ENCODE assay signal across 18 cellular contexts in genomic region chr16:48501516-48502377, GRCh38.
A peak's percentile ranks its signal among the peaks of the same experiment; 100 is the strongest.
DNase-seq lines count a peak whose midpoint lies in the region; FAIRE-seq and TF ChIP-seq lines count a peak whose summit lies in the region.
"Had no signal": no experiment of that assay in that cellular context is flagged by ENCODE, and none has a peak within 500 bp of the region (broad histone marks: within the 10 kb centered on the region; RNA-seq: fewer than 3 reads in every experiment).

No MANE protein-coding gene starts in this region.

- H2AFZ ChIP-seq in H1 (ENCODE audit: low read length) (peak overlapping the region; percentile 47; the same call in 1 of the 2 replicates), neural progenitor cell (replicated peaks) (no peak overlapping the region)

- no peak overlapping the region for H3K14ac ChIP-seq in H1 (ENCODE audit: insufficient read length)

- no peaks in the 10 kb centered on the region for H3K9me3 Mint-ChIP-seq in neural progenitor cell
- H3K9me3 Mint-ChIP-seq: activated naive CD4-positive, alpha-beta T cell treated with anti-CD3 and anti-CD28 coated beads for 36 hours had no signal

- no peaks in the 10 kb centered on the region for H3K4me1 Mint-ChIP-seq in neural progenitor cell

- no peak overlapping the region for H2BK20ac ChIP-seq in H1 (ENCODE audit: low read length)

- no peak overlapping the region for H2AK5ac ChIP-seq in H1 (ENCODE audit: low read depth, low read length)

- FAIRE-seq in H1 (lab: Jason Lieb, UNC), result no peak

- POLR2A ChIA-PET in H1 (lab: Charles Lee; ENCODE audit: partially characterized antibody), result interaction anchor here (0.7 to 1.5 kb wide), 2 partner anchors 116 to 145 kb away, joined by 3 to 5 read pairs; partner anchors contain the start of gene SIAH1

- no peak for TF ChIP-seq EP300 in H1 (IDR thresholded peaks at IDR 0.05; ENCODE audit: borderline replicate concordance in 1 of 2, low read depth in 2 of 2, low read length in 2 of 2)

- no peaks in the 10 kb centered on the region for H3F3A ChIP-seq in neural progenitor cell (ENCODE audit: low read depth)

- no peak for TF ChIP-seq POLR2A in H1 (IDR thresholded peaks at IDR 0.05; ENCODE audit: control extremely low read depth in 1 of 2, low read depth in 2 of 2, low read length in 2 of 2)
- no peak for TF ChIP-seq POLR2A in erythroblast (IDR thresholded peaks at IDR 0.05; ENCODE audit: low read length)

- no peaks in the 10 kb centered on the region for H4K20me1 ChIP-seq in H1 (replicated peaks in 1 of 2; ENCODE audit: control insufficient read depth in 1 of 2, insufficient read depth in 2 of 2, low read length in 2 of 2)
- H4K20me1 ChIP-seq in neural progenitor cell (ENCODE audit: low read depth), result no peaks in the 10 kb centered on the region

- DNase-seq in DMS 273 (lab: John Stamatoyannopoulos, UW; ENCODE audit: unreplicated experiment) (peak; percentile 35), DMS 273 treated with DMSO at 0.1 percent for 48 hours (lab: John Stamatoyannopoulos, UW) (no peak), H1 (ENCODE audit: low read depth in 1 of 2, low spot score in 2 of 2) (no peak), neural progenitor cell (ENCODE audit: low spot score) (no peak), colonic mucosa (no peak), erythroblast (lab: John Stamatoyannopoulos, UW) (no peak)
- DNase-seq: activated naive CD4-positive, alpha-beta T cell treated with anti-CD3 and anti-CD28 coated beads for 36 hours; foreskin melanocyte; NK-92 treated with Interleukin-12 subunit alpha and Interleukin-12 subunit beta, amount 100 ng/mL, for 24 hours; retina; SHP77; stimulated activated CD4-positive, alpha-beta T cell treated with anti-CD3 and anti-CD28 coated beads, Interleukin-1b, Interleukin-23, amount 100 ng/mL, for 48 hours; T-helper 2 cell had no signal

- no peak overlapping the region for H3K9ac ChIP-seq in H1 (replicated peaks in 1 of 4; ENCODE audit: extremely low read depth in 1 of 4, low read depth in 3 of 4, low read length in 3 of 4)
- no peak overlapping the region for H3K9ac ChIP-seq in skeletal muscle tissue (ENCODE audit: low read depth in 1 of 3, low read length in 3 of 3)
- H3K9ac ChIP-seq in neural progenitor cell, result no peak overlapping the region
- H3K9ac ChIP-seq in colonic mucosa (ENCODE audit: low read depth in 2 of 2, low read length in 2 of 2), result no peak overlapping the region

- H2BK5ac ChIP-seq in H1 (ENCODE audit: low read depth, low read length), result no peak overlapping the region

- no peak overlapping the region for H2BK12ac ChIP-seq in H1 (ENCODE audit: low read depth, low read length)

- no peaks in the 10 kb centered on the region for H3K36me3 Mint-ChIP-seq in neural progenitor cell
- H3K36me3 Mint-ChIP-seq: CD14-positive monocyte had no signal

- no peaks in the 10 kb centered on the region for H3K9me3 ChIP-seq in H1 (ENCODE audit: insufficient read depth in 2 of 2, low read depth in 1 of 2, low read length in 1 of 2)
- H3K9me3 ChIP-seq in skeletal muscle tissue (ENCODE audit: control insufficient read depth in 3 of 3, low read length in 3 of 3), result no peaks in the 10 kb centered on the region
- no peaks in the 10 kb centered on the region for H3K9me3 ChIP-seq in neural progenitor cell (ENCODE audit: low read depth)
- no peaks in the 10 kb centered on the region for H3K9me3 ChIP-seq in colonic mucosa

- no peak overlapping the region for H3K56ac ChIP-seq in H1 (replicated peaks; ENCODE audit: insufficient read length, low read depth, low read length)

- CTCF ChIA-PET in H1 (lab: Charles Lee; ENCODE audit: partially characterized antibody), result no interaction called here

- H3K23ac ChIP-seq in H1 (ENCODE audit: insufficient read length), result no peak overlapping the region

- H3K4me1 ChIP-seq in H1 (replicated peaks in 1 of 4; ENCODE audit: control insufficient read depth in 3 of 4, insufficient read depth in 4 of 4, low read length in 3 of 4), result 0 out of 7 replicates have a peak, but pooled peaks cover 0 to 3% (median 1%) of the 10 kb centered on the region in 4 experiments
- H3K4me1 ChIP-seq in skeletal muscle tissue (ENCODE audit: control insufficient read depth in 3 of 3, insufficient read depth in 3 of 3, low read length in 3 of 3), result peaks cover 4 to 11% (median 11%) of the 10 kb centered on the region in 3 donors
- peaks cover 16% of the 10 kb centered on the region for H3K4me1 ChIP-seq in neural progenitor cell
- H3K4me1 ChIP-seq in colonic mucosa, result no peaks in the 10 kb centered on the region

- no peak overlapping the region for H4K91ac ChIP-seq in H1 (replicated peaks; ENCODE audit: insufficient read length, low read length)

- intact Hi-C loops in colonic mucosa (cut with DNase I), result no loop called here

- no peak overlapping the region for H3K18ac ChIP-seq in H1 (ENCODE audit: extremely low read depth, low read length)

- no peak overlapping the region for H3K4ac ChIP-seq in H1 (replicated peaks; ENCODE audit: insufficient read length, low read depth, low read length)

- no peaks in the 10 kb centered on the region for H3K79me2 ChIP-seq in H1 (ENCODE audit: control insufficient read depth in 1 of 2, insufficient read depth in 2 of 2, low read length in 2 of 2)
- H3K79me2 ChIP-seq in neural progenitor cell (ENCODE audit: low read depth), result no peaks in the 10 kb centered on the region

- no peak overlapping the region for H3K4me3 Mint-ChIP-seq in neural progenitor cell
- H3K4me3 Mint-ChIP-seq: activated naive CD4-positive, alpha-beta T cell treated with anti-CD3 and anti-CD28 coated beads for 36 hours; CD14-positive monocyte had no signal

- H4K5ac ChIP-seq in H1 (ENCODE audit: insufficient read length, low read depth, low read length), result no peak overlapping the region

- H2BK15ac ChIP-seq in H1 (ENCODE audit: low read length), result no peak overlapping the region

- no peaks in the 10 kb centered on the region for H3K79me1 ChIP-seq in H1 (ENCODE audit: low read depth, low read length)

- 94 to 100% methylated on average over 1 to 12 of the region's 12 CpGs for whole genome bisulfite sequencing in H1 (ENCODE audit: extremely low coverage in 1 of 2, insufficient coverage in 1 of 2, insufficient read length in 1 of 2, insufficient replicate concordance in 2 of 2, low coverage in 1 of 2, low lambda C conversion rate in 2 of 2, missing lambda C conversion rate in 1 of 2), 2 experiments

- TF ChIP-seq CTCF in H1 (IDR thresholded peaks at IDR 0.05; ENCODE audit: control extremely low read depth in 1 of 3, insufficient read depth in 1 of 3, low read depth in 1 of 3, low read length in 3 of 3), result no peak
- TF ChIP-seq CTCF in neural progenitor cell (IDR thresholded peaks at IDR 0.05), result no peak
- TF ChIP-seq CTCF in colonic mucosa (IDR thresholded peaks at IDR 0.05), result no peak

- H3K36me3 ChIP-seq in H1 (ENCODE audit: control insufficient read depth in 2 of 4, insufficient read depth in 4 of 4, low read length in 3 of 4), result no peaks in the 10 kb centered on the region
- no peaks in the 10 kb centered on the region for H3K36me3 ChIP-seq in skeletal muscle tissue (ENCODE audit: control insufficient read depth in 3 of 3, insufficient read depth in 3 of 3, low read length in 3 of 3)
- no peaks in the 10 kb centered on the region for H3K36me3 ChIP-seq in neural progenitor cell
- no peaks in the 10 kb centered on the region for H3K36me3 ChIP-seq in colonic mucosa

- no peaks in the 10 kb centered on the region for H3K23me2 ChIP-seq in H1 (ENCODE audit: low read depth, low read length)

- H3K27ac ChIP-seq in H1 (ENCODE audit: low read depth, low read length) (no peak overlapping the region), skeletal muscle tissue (ENCODE audit: low read depth, low read length) (peak overlapping the region; percentile 25), neural progenitor cell (no peak overlapping the region), colonic mucosa (no peak overlapping the region)
- H3K27ac ChIP-seq: 22Rv1 had no signal

- no peak overlapping the region for H3K27ac Mint-ChIP-seq in neural progenitor cell
- H3K27ac Mint-ChIP-seq: activated naive CD4-positive, alpha-beta T cell treated with anti-CD3 and anti-CD28 coated beads for 36 hours; CD14-positive monocyte had no signal

- peaks cover 6% of the 10 kb centered on the region for H3K27me3 Mint-ChIP-seq in neural progenitor cell (ENCODE audit: insufficient read depth, low read depth)

- H4K8ac ChIP-seq in H1 (ENCODE audit: extremely low read depth, insufficient read depth, low read length), result peak overlapping the region; percentile 22; the same call in 1 of the 2 replicates

- no peak for TF ChIP-seq RAD21 in H1 (IDR thresholded peaks at IDR 0.05 in 1 of 2, conservative IDR thresholded peaks at IDR 0.05 in 1 of 2; ENCODE audit: low read depth in 2 of 2, low read length in 2 of 2)

- no peaks in the 10 kb centered on the region; a peak in 1 of 7 replicates for H3K27me3 ChIP-seq in H1 (replicated peaks in 1 of 4; ENCODE audit: control insufficient read depth in 3 of 4, extremely low read depth in 1 of 4, insufficient read depth in 3 of 4, low read length in 3 of 4)
- H3K27me3 ChIP-seq in skeletal muscle tissue (ENCODE audit: control insufficient read depth in 3 of 3, insufficient read depth in 3 of 3, low read length in 3 of 3), result no peaks in the 10 kb centered on the region
- H3K27me3 ChIP-seq in neural progenitor cell, result no peaks in the 10 kb centered on the region
- H3K27me3 ChIP-seq in colonic mucosa, result no peaks in the 10 kb centered on the region

- H3K4me2 ChIP-seq in H1 (ENCODE audit: insufficient read depth in 1 of 2, low read depth in 2 of 2, low read length in 2 of 2), result no peak overlapping the region
- no peak overlapping the region for H3K4me2 ChIP-seq in neural progenitor cell

- H3K4me3 ChIP-seq in H1 (ENCODE audit: extremely low read depth in 1 of 4, insufficient read depth in 2 of 4, low read depth in 3 of 4, low read length in 4 of 4), result no peak overlapping the region
- no peak overlapping the region for H3K4me3 ChIP-seq in skeletal muscle tissue (ENCODE audit: low read length in 3 of 3)
- H3K4me3 ChIP-seq in neural progenitor cell, result no peak overlapping the region
- H3K4me3 ChIP-seq in colonic mucosa, result no peak overlapping the region
- H3K4me3 ChIP-seq: lung had no signal

- H2BK120ac ChIP-seq in H1 (replicated peaks; ENCODE audit: low read depth, low read length), result no peak overlapping the region

TF ChIP-seq in PFSK-1, 5 proteins besides CTCF, POLR2A, EP300 and RAD21 (continues in another document):
- TF ChIP-seq TAF1 (IDR thresholded peaks at IDR 0.05; ENCODE audit: borderline replicate concordance, insufficient read depth, low read length) (0 out of 2 replicates have a peak, but pooled peaks have one; percentile 14), POLR2AphosphoS5 (IDR thresholded peaks at IDR 0.05; ENCODE audit: low read depth, low read length) (peak; percentile 52; the same call in 1 of the 2 replicates)

TF ChIP-seq in H1, 55 proteins besides CTCF, POLR2A, EP300 and RAD21 (continues in another document):
- TF ChIP-seq USF2 (IDR thresholded peaks at IDR 0.05; ENCODE audit: low read length) (peak; percentile 54), RXRA (IDR thresholded peaks at IDR 0.05; ENCODE audit: insufficient read depth, low read depth, low read length) (no peak)
